ENCODE assay signal across 8 cellular contexts in the genomic region with DNA sequence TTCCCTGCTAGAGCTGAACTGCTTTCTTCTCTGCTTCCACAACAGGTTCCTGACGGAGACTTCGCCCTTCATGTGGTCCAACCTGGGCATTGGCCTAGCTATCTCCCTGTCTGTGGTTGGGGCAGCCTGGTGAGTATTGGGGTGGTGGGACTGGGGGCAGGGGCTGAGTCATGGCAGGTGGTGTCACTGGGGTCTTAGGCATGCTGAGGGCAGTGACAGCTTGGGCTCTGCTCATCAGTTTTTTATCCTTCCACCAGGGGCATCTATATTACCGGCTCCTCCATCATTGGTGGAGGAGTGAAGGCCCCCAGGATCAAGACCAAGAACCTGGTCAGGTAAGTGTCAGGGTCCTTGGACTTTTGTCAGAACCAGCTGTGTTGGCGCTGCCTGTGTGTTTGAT. TPM values are rescaled to one million over a fixed set of nuclear protein-coding genes. Genes with fewer than 3 reads are reported as not detected.
DNase-seq lines count a peak whose midpoint lies in the region; ATAC-seq and TF ChIP-seq lines count a peak whose summit lies in the region.

No MANE protein-coding gene starts in this region.

- H3K4me1 ChIP-seq in lung (ENCODE audit: control insufficient read depth in 2 of 2, insufficient read depth in 2 of 2, low read length in 2 of 2) (peaks cover 0 to 27% of the 10 kb centered on the region in 2 donors), urinary bladder (ENCODE audit: insufficient read depth) (no peaks in the 10 kb centered on the region)

- H3K9me3 Mint-ChIP-seq in activated naive CD4-positive, alpha-beta T cell treated with anti-CD3 and anti-CD28 coated beads, Interleukin-2, amount 50 U/mL, for 24 hours: no peaks in the 10 kb centered on the region

- H3K9me3 ChIP-seq in lung (ENCODE audit: control insufficient read depth in 2 of 2, insufficient read depth in 1 of 2, low read length in 1 of 2): no peaks in the 10 kb centered on the region

- peak overlapping the region; percentile 61 for H3K27ac Mint-ChIP-seq in activated naive CD4-positive, alpha-beta T cell treated with anti-CD3 and anti-CD28 coated beads, Interleukin-2, amount 50 U/mL, for 24 hours

- H3K27me3 Mint-ChIP-seq in activated naive CD4-positive, alpha-beta T cell treated with anti-CD3 and anti-CD28 coated beads, Interleukin-2, amount 50 U/mL, for 24 hours: peaks cover 2% of the 10 kb centered on the region

- H3K36me3 Mint-ChIP-seq in activated naive CD4-positive, alpha-beta T cell treated with anti-CD3 and anti-CD28 coated beads, Interleukin-2, amount 50 U/mL, for 24 hours: peaks cover 23% of the 10 kb centered on the region

- ATAC-seq in lung (ENCODE audit: insufficient read depth, low FRiP score): no peak

- H3K36me3 ChIP-seq in lung (ENCODE audit: control insufficient read depth in 2 of 2, insufficient read depth in 2 of 2, low read length in 2 of 2) (peaks cover 0 to 20% of the 10 kb centered on the region in 2 donors), urinary bladder (ENCODE audit: insufficient read depth) (no peaks in the 10 kb centered on the region)

- no peak overlapping the region for H3K27ac ChIP-seq in lung (ENCODE audit: low read depth in 1 of 2, low read length in 1 of 2)
- H3K27ac ChIP-seq in urinary bladder (ENCODE audit: low read depth): no peak overlapping the region

- H3K4me3 ChIP-seq in astrocyte of the cerebellum (ENCODE audit: low read depth, low read length): peak overlapping the region; percentile 95
- peak overlapping the region; percentile 69 for H3K4me3 ChIP-seq in lung
- peak overlapping the region; percentile 76 for H3K4me3 ChIP-seq in urinary bladder (ENCODE audit: low read depth, low read length)

- peak overlapping the region; percentile 92 for H3K4me3 Mint-ChIP-seq in activated naive CD4-positive, alpha-beta T cell treated with anti-CD3 and anti-CD28 coated beads, Interleukin-2, amount 50 U/mL, for 24 hours

- TF ChIP-seq CTCF in astrocyte of the cerebellum (IDR thresholded peaks at IDR 0.05; ENCODE audit: low read depth, low read length, missing control alignments) (no peak), lung (IDR thresholded peaks at IDR 0.05; ENCODE audit: control extremely low read depth, extremely low read depth) (no peak)

- in situ Hi-C loops in astrocyte of the cerebellum (cut with HindIII; ENCODE audit: low sequenced_read_pairs): loop anchor here (10.0 kb wide), 1 partner anchor 49 kb away; no protein-coding TSS in a partner anchor

- 78 to 94% methylated on average over 4 of the region's 4 CpGs for WGBS in lung, 2 donors
- 82% methylated on average over 4 of the region's 4 CpGs for WGBS in urinary bladder

- no peaks in the 10 kb centered on the region for H3K27me3 ChIP-seq in lung (ENCODE audit: control insufficient read depth, insufficient read depth)

- peaks cover 53% of the 10 kb centered on the region for H3K4me1 Mint-ChIP-seq in activated naive CD4-positive, alpha-beta T cell treated with anti-CD3 and anti-CD28 coated beads, Interleukin-2, amount 50 U/mL, for 24 hours

- DNase-seq in activated naive CD4-positive, alpha-beta T cell treated with Interleukin-2 at 50 U/mL for 16 hours: no peak
- DNase-seq in astrocyte of the cerebellum (ENCODE audit: low read depth) (no peak), lung (ENCODE audit: low spot score) (no peak), KG1 (lab: John Stamatoyannopoulos, UW) (no peak), mesenteric fat pad (ENCODE audit: low spot score) (no peak), AG20443 (ENCODE audit: low spot score) (no peak)

RNA-seq across cellular contexts. Expression of a gene that starts 1.3 kb away (rescaled TPM):
- 100 to 1,000 TPM in 1 of 2 donors, 10 to 100 TPM in 1; 71.2 to 192 TPM for total RNA-seq in lung
- 100 to 1,000 TPM; 373 to 484 TPM for polyA plus RNA-seq in lung
- total RNA-seq in urinary bladder: 44.4 TPM
- polyA plus RNA-seq in urinary bladder: 120 TPM
- 133 TPM for total RNA-seq in mesenteric fat pad

RNA-seq across cellular contexts. Expression of a gene that starts 3.0 kb away (rescaled TPM):
- 10 to 100 TPM; 13.6 to 40.9 TPM for total RNA-seq in lung
- polyA plus RNA-seq in lung: 10 to 100 TPM; 28.9 to 32.2 TPM
- 35.2 TPM for total RNA-seq in urinary bladder
- 55.9 TPM for polyA plus RNA-seq in urinary bladder
- 66.3 TPM for total RNA-seq in mesenteric fat pad

RNA-seq across cellular contexts. Expression of a gene that starts 6.2 kb away (rescaled TPM):
- total RNA-seq in lung (10 to 100 TPM; 17.1 to 25.5 TPM), urinary bladder (7.8 TPM), mesenteric fat pad (23.2 TPM)
- polyA plus RNA-seq in lung (10 to 100 TPM; 11.6 to 28.5 TPM), urinary bladder (21.7 TPM)

RNA-seq across cellular contexts. Expression of a gene that starts 15.4 kb away (rescaled TPM):
- total RNA-seq in lung (10 to 100 TPM in 1 of 2 donors, 1 to 10 TPM in 1; 9.9 to 20.1 TPM), urinary bladder (2.8 TPM), mesenteric fat pad (3.9 TPM)
- polyA plus RNA-seq in lung (10 to 100 TPM; 11.2 to 15.3 TPM), urinary bladder (7.2 TPM)

RNA-seq across cellular contexts. Expression of a gene that starts 29.3 kb away (rescaled TPM):
- total RNA-seq in lung (10 to 100 TPM in 1 of 2 donors, 1 to 10 TPM in 1; 7.3 to 35.4 TPM), urinary bladder (11.5 TPM), mesenteric fat pad (26.1 TPM)
- polyA plus RNA-seq in lung (10 to 100 TPM; 16.6 to 18.1 TPM), urinary bladder (22.2 TPM)
